ENCODE assay signal across 14 cellular contexts in genomic region chr3:13023251-13024055, GRCh38. TPM values are rescaled to one million over a fixed set of nuclear protein-coding genes. Genes with fewer than 3 reads are reported as not detected.
DNase-seq lines count a peak whose midpoint lies in the region; ATAC-seq and TF ChIP-seq lines count a peak whose summit lies in the region.
"Had no signal": no experiment of that assay in that cellular context is flagged by ENCODE, and none has a peak within 500 bp of the region (broad histone marks: within the 10 kb centered on the region; RNA-seq: fewer than 3 reads in every experiment).

No MANE protein-coding gene starts in this region.

- H3K36me3 ChIP-seq in MG63 (no peaks in the 10 kb centered on the region), thoracic aorta (no peaks in the 10 kb centered on the region), Karpas-422 (ENCODE audit: insufficient read depth, low read length) (no peaks in the 10 kb centered on the region)

- no peaks in the 10 kb centered on the region for H3K9me3 ChIP-seq in MG63
- H3K9me3 ChIP-seq in thoracic aorta, result no peaks in the 10 kb centered on the region
- no peaks in the 10 kb centered on the region for H3K9me3 ChIP-seq in CD4-positive, alpha-beta T cell (ENCODE audit: control insufficient read depth, low read length)
- H3K9me3 ChIP-seq in Karpas-422 (ENCODE audit: low read length), result no peaks in the 10 kb centered on the region

- peaks cover 64% of the 10 kb centered on the region for H4K20me1 ChIP-seq in Karpas-422 (ENCODE audit: insufficient read depth, low read depth, low read length)

- no peak for ATAC-seq in thoracic aorta (ENCODE audit: insufficient number of reproducible peaks, low FRiP score, low read depth)
- ATAC-seq in CD4-positive, alpha-beta T cell (ENCODE audit: poor library complexity), result no peak
- ATAC-seq: HCT116 had no signal

- POLR2A ChIA-PET in CD4-positive, alpha-beta T cell (lab: Charles Lee), result no interaction called here

- CTCF ChIA-PET in CD4-positive, alpha-beta T cell (lab: Charles Lee), result no interaction called here

- no peak overlapping the region for H3K4me3 Mint-ChIP-seq in CD4-positive, alpha-beta T cell

- H3K36me3 Mint-ChIP-seq in CD4-positive, alpha-beta T cell (ENCODE audit: low read depth), result no peaks in the 10 kb centered on the region

- H3K27ac ChIP-seq in thoracic aorta (peak overlapping the region; percentile 13 to 69), Karpas-422 (ENCODE audit: low read length) (no peak overlapping the region)
- no peak overlapping the region for H3K27ac ChIP-seq in CD4-positive, alpha-beta T cell (ENCODE audit: low read depth, low read length)
- H3K27ac ChIP-seq: 22Rv1 had no signal

- no peaks in the 10 kb centered on the region for H3K9me2 ChIP-seq in Karpas-422 (replicated peaks; ENCODE audit: insufficient read depth, low read length)

- H3K27me3 ChIP-seq in MG63, result no peaks in the 10 kb centered on the region
- no peaks in the 10 kb centered on the region for H3K27me3 ChIP-seq in thoracic aorta (replicated peaks; ENCODE audit: insufficient read depth)
- no peaks in the 10 kb centered on the region for H3K27me3 ChIP-seq in CD4-positive, alpha-beta T cell (ENCODE audit: control insufficient read depth, insufficient read depth, low read length)
- no peaks in the 10 kb centered on the region for H3K27me3 ChIP-seq in Karpas-422 (ENCODE audit: low read length)

- no peaks in the 10 kb centered on the region for H3K79me2 ChIP-seq in Karpas-422 (ENCODE audit: low read length)

- H2AFZ ChIP-seq in Karpas-422 (ENCODE audit: low read length), result no peak overlapping the region

- no peaks in the 10 kb centered on the region for H3K27me3 Mint-ChIP-seq in CD4-positive, alpha-beta T cell

- no peak overlapping the region for H3K27ac Mint-ChIP-seq in CD4-positive, alpha-beta T cell

- no peak overlapping the region for H3K9ac ChIP-seq in Karpas-422 (ENCODE audit: low read length)

- H3K4me3 ChIP-seq in MG63, result no peak overlapping the region
- no peak overlapping the region for H3K4me3 ChIP-seq in thoracic aorta
- H3K4me3 ChIP-seq in Karpas-422 (ENCODE audit: low read length), result no peak overlapping the region

- H3K4me1 Mint-ChIP-seq in CD4-positive, alpha-beta T cell (ENCODE audit: low read depth), result peaks cover 1% of the 10 kb centered on the region

- H3K4me2 ChIP-seq in Karpas-422 (ENCODE audit: low read depth, low read length, poor library complexity, severe bottlenecking), result no peak overlapping the region

- DNase-seq in DMS53 (lab: John Stamatoyannopoulos, UW) (peak; percentile 1), DMS53 treated with DMSO at 0.1 percent for 48 hours (lab: John Stamatoyannopoulos, UW; ENCODE audit: unreplicated experiment) (no peak), MG63 (peak; percentile 24), fibroblast of peridontal ligament (ENCODE audit: extremely low read depth) (peak; percentile 27), thoracic aorta (ENCODE audit: low spot score) (no peak), NCI-H2196 treated with DMSO at 0.1 percent for 48 hours (lab: John Stamatoyannopoulos, UW; ENCODE audit: unreplicated experiment) (no peak), Karpas-422 (no peak)
- DNase-seq in CD4-positive, alpha-beta T cell, result no peak
- DNase-seq: activated CD8-positive, alpha-beta memory T cell treated with anti-CD3 and anti-CD28 coated beads, Interleukin-2, amount 50 U/mL, for 48 hours; caudate nucleus; hippocampal formation; KG1 had no signal

- H3K4me1 ChIP-seq in thoracic aorta (ENCODE audit: control insufficient read depth in 1 of 2, low read depth in 2 of 2) (peaks cover 32 to 58% of the 10 kb centered on the region in 2 donors), Karpas-422 (ENCODE audit: low read length) (peaks cover 35% of the 10 kb centered on the region)

- no peak for TF ChIP-seq CTCF in thoracic aorta (IDR thresholded peaks at IDR 0.05)
- no peak for TF ChIP-seq CTCF in CD4-positive, alpha-beta T cell (IDR thresholded peaks at IDR 0.05)

- intact Hi-C loops in CD4-positive, alpha-beta T cell (cut with DNase I, micrococcal nuclease), result no loop called here

- no peaks in the 10 kb centered on the region for H3K9me3 Mint-ChIP-seq in CD4-positive, alpha-beta T cell

RNA-seq across cellular contexts. Expression of gene IQSEC1, which starts 49.8 kb away (rescaled TPM):
- total RNA-seq in MG63 (2014; rRNA removed; shearing (Covaris generic); ENCODE audit: low replicate concordance), result 4.9 and 8.3 TPM in 2 replicates
- 100 to 1,000 TPM in 1 of 2 donors, 10 to 100 TPM in 1; 93.6 to 121 TPM for total RNA-seq in thoracic aorta
- total RNA-seq in CD4-positive, alpha-beta T cell, result 100 to 1,000 TPM; 102 to 108 TPM
- total RNA-seq in Karpas-422 (2014; rRNA removed; shearing (Covaris generic); ENCODE audit: low replicate concordance), result 4.7 and 8.2 TPM in 2 replicates

Comparison
In these comparisons a context has a peak if more than half of its experiments do, and no peak if none do; other contexts are left out.
1. DNase-seq: peak in DMS53 (single experiment), MG63 (single experiment) and fibroblast of peridontal ligament (single experiment); none in DMS53 treated with DMSO at 0.1 percent for 48 hours (single experiment), thoracic aorta (single experiment), CD4-positive, alpha-beta T cell (0 of 10), NCI-H2196 treated with DMSO at 0.1 percent for 48 hours (single experiment) and Karpas-422 (single experiment).
2. H3K27ac ChIP-seq: peak in thoracic aorta (2 of 2); none in CD4-positive, alpha-beta T cell (single experiment) and Karpas-422 (single experiment).
3. RNA of gene IQSEC1, which starts 49.8 kb away (total RNA-seq): 93.6 to 121 TPM in thoracic aorta and 102 to 108 TPM in CD4-positive, alpha-beta T cell; 4.9 to 8.3 TPM in MG63 and 4.7 to 8.2 TPM in Karpas-422; every median in the first group is over 10 times any median in the second.